Comparison of ENCODE assay signal across 16 cellular contexts in the genomic region with DNA sequence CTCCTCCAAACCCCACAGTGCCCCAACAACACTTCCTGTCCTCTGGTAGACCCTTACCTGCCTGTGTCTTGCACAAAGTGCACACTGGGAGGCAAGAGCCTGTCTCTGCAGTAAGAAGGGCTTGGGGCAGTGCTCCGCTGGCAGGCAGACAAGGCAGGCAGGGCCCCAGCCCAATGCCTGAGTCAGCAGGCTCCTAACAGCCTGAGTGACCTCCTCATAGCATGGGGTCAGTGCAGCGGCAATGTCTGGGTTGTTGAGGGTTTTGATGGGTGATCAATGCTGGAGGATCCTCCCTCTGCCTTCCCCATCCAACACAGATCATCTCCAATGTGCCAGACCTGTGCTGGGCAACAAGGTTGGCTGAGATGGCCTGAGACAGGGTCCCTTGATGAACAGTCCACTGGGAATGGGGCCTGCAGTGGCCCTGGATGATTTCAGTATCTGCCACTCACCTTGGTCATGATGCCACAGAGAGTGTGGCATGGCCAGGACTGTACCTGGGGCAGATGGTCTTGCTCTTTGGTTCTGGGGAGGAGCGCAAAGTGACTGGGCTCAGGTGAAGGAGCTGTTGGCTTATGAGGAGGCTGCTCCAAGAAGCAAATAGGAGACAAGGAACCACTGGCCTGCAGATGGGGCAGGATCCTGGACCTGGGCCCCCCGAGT. TPM values are rescaled to one million over a fixed set of nuclear protein-coding genes. Genes with fewer than 3 reads are reported as not detected.
DNase-seq lines count a peak whose midpoint lies in the region; ATAC-seq and TF ChIP-seq lines count a peak whose summit lies in the region.
"Had no signal": no experiment of that assay in that cellular context is flagged by ENCODE, and none has a peak within 500 bp of the region (broad histone marks: within the 10 kb centered on the region; RNA-seq: fewer than 3 reads in every experiment).

No MANE protein-coding gene starts in this region.

- H3K36me3 ChIP-seq in H7 (replicated peaks; ENCODE audit: control insufficient read depth, insufficient read depth, low read length), result peaks cover 6% of the 10 kb centered on the region
- peaks cover 5% of the 10 kb centered on the region for H3K36me3 ChIP-seq in fibroblast of lung (ENCODE audit: control insufficient read depth, insufficient read depth, low read length)
- H3K36me3 ChIP-seq: gastrocnemius medialis had no signal

- peak overlapping the region; percentile 28 for H3K27ac ChIP-seq in fibroblast of lung (ENCODE audit: insufficient read depth, low read length)
- H3K27ac ChIP-seq: cardiac muscle cell, gastrocnemius medialis, sigmoid colon, suprapubic skin had no signal

- no peak for TF ChIP-seq CTCF in fibroblast of lung (conservative IDR thresholded peaks at IDR 0.05 in 1 of 2, IDR thresholded peaks at IDR 0.05 in 1 of 2; ENCODE audit: low read depth in 1 of 2, low read length in 2 of 2)

- H3K36me3 Mint-ChIP-seq in T-helper 17 cell (ENCODE audit: low read depth), result peaks cover 2% of the 10 kb centered on the region

- no peak overlapping the region for H3K4me2 ChIP-seq in fibroblast of lung (ENCODE audit: extremely low read depth, insufficient read depth, low read length)

- H3K9me3 ChIP-seq in T-helper 17 cell (ENCODE audit: control insufficient read depth, low read length, poor library complexity, severe bottlenecking), result no peaks in the 10 kb centered on the region
- H3K9me3 ChIP-seq in fibroblast of lung (ENCODE audit: control insufficient read depth, insufficient read depth, low read depth, low read length), result no peaks in the 10 kb centered on the region
- H3K9me3 ChIP-seq: gastrocnemius medialis, sigmoid colon, suprapubic skin had no signal

- no peak overlapping the region for H2AFZ ChIP-seq in fibroblast of lung (ENCODE audit: low read length)

- H3K27me3 ChIP-seq in H7 (ENCODE audit: control insufficient read depth, insufficient read depth, low read length) (no peaks in the 10 kb centered on the region), fibroblast of lung (ENCODE audit: control insufficient read depth, insufficient read depth, low read length) (no peaks in the 10 kb centered on the region)
- H3K27me3 ChIP-seq: cardiac muscle cell, gastrocnemius medialis, sigmoid colon, suprapubic skin had no signal

- H3K4me3 ChIP-seq in H7 (ENCODE audit: insufficient read depth, low read depth, low read length) (no peak overlapping the region), fibroblast of lung (replicated peaks in 1 of 4; ENCODE audit: control extremely low read depth in 1 of 4, insufficient read depth in 1 of 4, low read depth in 3 of 4, low read length in 4 of 4) (no peak overlapping the region)
- H3K4me3 ChIP-seq: cardiac muscle cell, gastrocnemius medialis, sigmoid colon, suprapubic skin had no signal

- no peaks in the 10 kb centered on the region for H3K79me2 ChIP-seq in fibroblast of lung (ENCODE audit: control insufficient read depth, insufficient read depth, low read length)

- DNase-seq in H7, result peak; percentile 23
- no peak for DNase-seq in T-helper 17 cell
- DNase-seq in fibroblast of lung (ENCODE audit: low read depth in 2 of 2), result peak; percentile 49 to 56
- peak; percentile 36 for DNase-seq in renal cortical epithelial cell (ENCODE audit: low read depth)
- no peak for DNase-seq in pons (ENCODE audit: low spot score)
- DNase-seq in stimulated activated CD4-positive, alpha-beta T cell treated with anti-CD3 and anti-CD28 coated beads, Interleukin-4, amount 100 ng/mL, for 1 hour, result no peak
- DNase-seq: activated CD4-positive, CD25-positive, alpha-beta regulatory T cell; activated T-cell treated with anti-CD3 and anti-CD28 coated beads, Interleukin-2, amount 50 U/mL, for 72 hours; gastrocnemius medialis; naive thymus-derived CD4-positive, alpha-beta T cell; NCI-H2107; NK-92 treated with Interleukin-12 subunit alpha and Interleukin-12 subunit beta, amount 100 ng/mL, for 24 hours; sigmoid colon had no signal

- H3K27me3 Mint-ChIP-seq in T-helper 17 cell, result no peaks in the 10 kb centered on the region
- H3K27me3 Mint-ChIP-seq: naive thymus-derived CD4-positive, alpha-beta T cell had no signal

- H3K4me1 ChIP-seq in fibroblast of lung (ENCODE audit: control insufficient read depth, extremely low read depth, insufficient read depth, low read length), result peaks cover 50% of the 10 kb centered on the region
- H3K4me1 ChIP-seq: sigmoid colon, suprapubic skin had no signal

- ATAC-seq in T-helper 17 cell (no peak), HG02840 (IDR thresholded peaks at IDR 0.05; ENCODE audit: low FRiP score, unreplicated experiment) (no peak)
- ATAC-seq: activated T-cell treated with anti-CD3 and anti-CD28 coated beads, Interleukin-2, amount 50 U/mL, for 72 hours; naive thymus-derived CD4-positive, alpha-beta T cell had no signal

- no peak overlapping the region for H3K9ac ChIP-seq in fibroblast of lung (ENCODE audit: insufficient read depth, low read length)

- H3K4me1 Mint-ChIP-seq in T-helper 17 cell, result peaks cover 17% of the 10 kb centered on the region

- no peaks in the 10 kb centered on the region for H4K20me1 ChIP-seq in fibroblast of lung (ENCODE audit: control insufficient read depth, extremely low read depth, insufficient read depth, low read length)

- peak overlapping the region; percentile 51 for H3K27ac Mint-ChIP-seq in T-helper 17 cell
- H3K27ac Mint-ChIP-seq: activated T-cell treated with anti-CD3 and anti-CD28 coated beads, Interleukin-2, amount 50 U/mL, for 72 hours had no signal

- no peak overlapping the region for H3K4me3 Mint-ChIP-seq in T-helper 17 cell
- H3K4me3 Mint-ChIP-seq: activated T-cell treated with anti-CD3 and anti-CD28 coated beads, Interleukin-2, amount 50 U/mL, for 72 hours; naive thymus-derived CD4-positive, alpha-beta T cell had no signal

RNA-seq across cellular contexts. Expression of a gene that starts 55.6 kb away (rescaled TPM):
- total RNA-seq in H7 (2014; rRNA removed; shearing (Covaris generic)), result 0.31 TPM in 1 of 2 replicates, not detected in the other
- total RNA-seq in T-helper 17 cell, result under 1 TPM in 1 of 2 donors, not detected in 1; 0.31 TPM
- total RNA-seq in fibroblast of lung, result 0.17 and 0.26 TPM in 2 replicates
- 0.06 and 0.54 TPM in 2 replicates for polyA plus RNA-seq in fibroblast of lung
- polyA plus RNA-seq in fibroblast of lung (2012), result 1.2 TPM in 1 of 2 replicates, not detected in the other
- 6.6 TPM in 1 of 2 replicates, not detected in the other for polyA minus RNA-seq in fibroblast of lung (ENCODE audit: low replicate concordance)
- 0.20 and 1.6 TPM in 2 replicates for total RNA-seq in renal cortical epithelial cell
- polyA plus RNA-seq: naive thymus-derived CD4-positive, alpha-beta T cell had no signal

Comparison
In these comparisons a context has a peak if more than half of its experiments do, and no peak if none do; other contexts are left out.
1. DNase-seq: peak in H7 (single experiment), fibroblast of lung (2 of 2) and renal cortical epithelial cell (single experiment); none in T-helper 17 cell (0 of 3), pons (single experiment) and stimulated activated CD4-positive, alpha-beta T cell treated with anti-CD3 and anti-CD28 coated beads, Interleukin-4, amount 100 ng/mL, for 1 hour (single experiment).